Comparison of ENCODE assay signal across 15 cellular contexts in the genomic region with DNA sequence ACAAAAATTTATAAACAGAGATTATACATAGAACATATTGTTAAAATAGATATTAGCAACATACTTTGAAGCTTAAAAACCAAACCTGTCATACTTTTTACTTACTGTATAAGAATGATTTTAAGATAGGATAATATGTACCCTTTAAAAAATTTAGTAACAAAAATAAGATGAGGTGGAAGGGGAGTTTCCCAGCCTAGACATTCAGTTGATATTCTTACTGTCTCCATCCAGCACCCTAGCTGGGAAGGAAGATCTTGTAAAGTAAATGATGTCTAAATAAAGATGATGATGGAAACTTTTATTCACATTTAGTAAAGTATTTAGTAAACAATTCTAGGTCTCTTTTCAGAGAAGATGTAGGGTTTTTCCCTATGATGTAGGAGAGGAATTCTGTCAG.
DNase-seq lines count a peak whose midpoint lies in the region; ATAC-seq, FAIRE-seq and TF ChIP-seq lines count a peak whose summit lies in the region.
"Had no signal": no experiment of that assay in that cellular context is flagged by ENCODE, and none has a peak within 500 bp of the region (broad histone marks: within the 10 kb centered on the region; RNA-seq: fewer than 3 reads in every experiment).

No MANE protein-coding gene starts in this region.

- H2AFZ ChIP-seq in GM23248 = no peak overlapping the region

- CTCF ChIA-PET in activated CD4-positive, alpha-beta T cell treated with anti-CD3 and anti-CD28 coated beads for 36 hours (lab: Charles Lee) = interaction anchor here (1.5 kb wide), 1 partner anchor 13 kb away, joined by 4 read pairs; no protein-coding TSS in a partner anchor

- H3K9me3 ChIP-seq in GM23248 (ENCODE audit: low read depth) (no peaks in the 10 kb centered on the region), subcutaneous abdominal adipose tissue (ENCODE audit: control insufficient read depth in 5 of 5, low read length in 5 of 5) (no peaks in the 10 kb centered on the region), ascending aorta (no peaks in the 10 kb centered on the region)

- no peak for TF ChIP-seq CTCF in ascending aorta (IDR thresholded peaks at IDR 0.05)

- H3K4me2 ChIP-seq in GM23248 (ENCODE audit: unreplicated experiment) = peak overlapping the region; percentile 21

- H3K27me3 ChIP-seq in GM23248 (replicated peaks; ENCODE audit: insufficient read depth) (no peaks in the 10 kb centered on the region), subcutaneous abdominal adipose tissue (ENCODE audit: control insufficient read depth in 5 of 5, insufficient read depth in 4 of 5, low read length in 5 of 5) (no peaks in the 10 kb centered on the region), ascending aorta (no peaks in the 10 kb centered on the region)

- H3K4me1 ChIP-seq in GM23248 (ENCODE audit: insufficient read depth) (peaks cover 16% of the 10 kb centered on the region), subcutaneous abdominal adipose tissue (ENCODE audit: control insufficient read depth in 5 of 5, insufficient read depth in 5 of 5, low read length in 5 of 5) (peaks cover 0 to 7% (median 6%) of the 10 kb centered on the region in 5 donors), ascending aorta (peaks cover 0 to 4% of the 10 kb centered on the region in 2 donors)

- H3K27ac ChIP-seq in GM23248 (no peak overlapping the region), subcutaneous abdominal adipose tissue (ENCODE audit: low read depth, low read length) (peak overlapping the region; percentile 77), ascending aorta (no peak overlapping the region)
- H3K27ac ChIP-seq: 22Rv1 had no signal

- H3K9me3 Mint-ChIP-seq in activated CD4-positive, alpha-beta T cell treated with anti-CD3 and anti-CD28 coated beads for 36 hours (ENCODE audit: low read depth) = no peaks in the 10 kb centered on the region

- H3K36me3 ChIP-seq in GM23248 (ENCODE audit: low read depth) = no peaks in the 10 kb centered on the region
- no peaks in the 10 kb centered on the region for H3K36me3 ChIP-seq in subcutaneous abdominal adipose tissue (ENCODE audit: control insufficient read depth in 5 of 5, insufficient read depth in 5 of 5, low read length in 5 of 5)
- H3K36me3 ChIP-seq in ascending aorta = no peaks in the 10 kb centered on the region

- no peak overlapping the region for H3K9ac ChIP-seq in GM23248
- no peak overlapping the region for H3K9ac ChIP-seq in subcutaneous abdominal adipose tissue (ENCODE audit: low read length in 5 of 5)

- POLR2A ChIA-PET in activated CD4-positive, alpha-beta T cell treated with anti-CD3 and anti-CD28 coated beads for 36 hours (lab: Charles Lee) = no interaction called here

- no peak for DNase-seq in activated CD4-positive, alpha-beta T cell treated with anti-CD3 and anti-CD28 coated beads for 36 hours
- no peak for DNase-seq in activated CD4-positive, alpha-beta T cell treated with anti-CD3 and anti-CD28 coated beads, Interleukin-2, amount 50 U/mL, for 48 hours
- no peak for DNase-seq in GM23248
- DNase-seq in frontal cortex (ENCODE audit: low spot score in 2 of 2) = no peak
- no peak for DNase-seq in AG20443 (ENCODE audit: low spot score)
- no peak for DNase-seq in ascending aorta (ENCODE audit: low spot score in 2 of 2)
- no peak for DNase-seq in SKM-1 (lab: John Stamatoyannopoulos, UW; ENCODE audit: unreplicated experiment)
- DNase-seq: DMS79 treated with DMSO at 0.1 percent for 48 hours, GOT3, KG1, NCI-H1436 treated with DMSO at 0.1 percent for 48 hours, NCI-H2081, NCI-H774 had no signal

- peak; percentile 62 for FAIRE-seq in frontal cortex (lab: Jason Lieb, UNC)

- no peaks in the 10 kb centered on the region for H3K9me2 ChIP-seq in GM23248 (ENCODE audit: insufficient read depth)

- H3K36me3 Mint-ChIP-seq in activated CD4-positive, alpha-beta T cell treated with anti-CD3 and anti-CD28 coated beads for 36 hours (ENCODE audit: low read depth) = peaks cover 12% of the 10 kb centered on the region

- peaks cover 20% of the 10 kb centered on the region for H3K4me1 Mint-ChIP-seq in activated CD4-positive, alpha-beta T cell treated with anti-CD3 and anti-CD28 coated beads for 36 hours

- no peak overlapping the region for H3K27ac Mint-ChIP-seq in activated CD4-positive, alpha-beta T cell treated with anti-CD3 and anti-CD28 coated beads for 36 hours

- no peaks in the 10 kb centered on the region for H4K20me1 ChIP-seq in GM23248 (ENCODE audit: insufficient read depth)

- peaks cover 34% of the 10 kb centered on the region for H3K79me2 ChIP-seq in GM23248 (ENCODE audit: insufficient read depth)

- H3K27me3 Mint-ChIP-seq in activated CD4-positive, alpha-beta T cell treated with anti-CD3 and anti-CD28 coated beads for 36 hours = no peaks in the 10 kb centered on the region

- peak; percentile 36 for ATAC-seq in activated CD4-positive, alpha-beta T cell treated with anti-CD3 and anti-CD28 coated beads for 36 hours

- H3F3A ChIP-seq in GM23248 (ENCODE audit: insufficient read depth) = peaks cover 11% of the 10 kb centered on the region

- H3K4me3 Mint-ChIP-seq in activated CD4-positive, alpha-beta T cell treated with anti-CD3 and anti-CD28 coated beads for 36 hours = no peak overlapping the region

- in situ Hi-C loops in GM23248 (cut with MboI) = no loop called here

- intact Hi-C loops in activated CD4-positive, alpha-beta T cell treated with anti-CD3 and anti-CD28 coated beads for 36 hours (cut with DNase I, micrococcal nuclease) = no loop called here
- intact Hi-C loops in ascending aorta (cut with DNase I) = no loop called here

- H3K4me3 ChIP-seq in GM23248 (no peak overlapping the region), subcutaneous abdominal adipose tissue (ENCODE audit: low read depth in 1 of 5, low read length in 5 of 5) (no peak overlapping the region), ascending aorta (no peak overlapping the region)
